ENCODE assay signal across 25 cellular contexts in the genomic region with DNA sequence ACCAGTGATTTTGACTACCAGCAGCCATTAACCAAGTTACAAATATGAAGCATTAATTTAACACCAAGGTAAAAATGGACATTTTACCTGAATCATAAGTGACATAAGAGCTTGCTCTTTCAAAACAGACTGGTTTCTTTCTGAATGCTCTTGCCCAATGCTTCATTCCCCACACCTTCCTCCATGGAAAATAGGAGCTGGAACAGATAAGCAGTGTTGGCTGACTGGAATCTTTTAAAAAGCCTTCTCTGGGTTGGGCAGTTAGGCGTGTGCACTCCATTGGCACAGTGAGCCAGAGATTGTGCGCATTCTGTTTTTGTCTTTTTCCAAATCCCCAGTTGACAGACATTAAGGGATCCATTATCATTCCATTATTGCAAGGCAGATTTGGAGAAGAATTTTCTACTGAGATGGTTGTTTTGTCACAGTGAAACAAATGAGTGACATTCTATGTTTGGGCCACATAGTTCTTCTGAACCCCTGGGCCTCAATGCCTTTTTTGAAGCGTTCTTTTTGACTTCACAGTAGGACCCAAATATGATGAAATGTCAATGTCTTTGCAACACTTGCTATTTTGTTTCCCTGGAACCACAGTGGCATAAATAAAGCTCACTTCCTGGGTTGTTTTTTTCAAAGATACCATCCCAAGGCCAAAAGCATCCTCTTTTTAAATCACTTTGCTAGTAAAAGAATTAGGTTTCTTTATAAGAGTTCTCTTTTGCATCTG. TPM values are rescaled to one million over a fixed set of nuclear protein-coding genes. Genes with fewer than 3 reads are reported as not detected.
DNase-seq lines count a peak whose midpoint lies in the region; ATAC-seq and TF ChIP-seq lines count a peak whose summit lies in the region.
"Had no signal": no experiment of that assay in that cellular context is flagged by ENCODE, and none has a peak within 500 bp of the region (broad histone marks: within the 10 kb centered on the region; RNA-seq: fewer than 3 reads in every experiment).

No MANE protein-coding gene starts in this region.

- peak overlapping the region in 1 of 2 donors; percentile 69 for H3K4me3 Mint-ChIP-seq in CD14-positive monocyte
- H3K4me3 Mint-ChIP-seq in brain: no peak overlapping the region

- no peaks in the 10 kb centered on the region for H3K9me3 ChIP-seq in left lung
- H3K9me3 ChIP-seq: esophagus muscularis mucosa, pancreas, SJSA1 had no signal

- peak; percentile 14 for ATAC-seq in left lung
- ATAC-seq: GM12878; HCT116; naive thymus-derived CD4-positive, alpha-beta T cell; pancreas had no signal

- no peak overlapping the region for H3K4me3 ChIP-seq in left lung
- H3K4me3 ChIP-seq: esophagus muscularis mucosa, GM12878, lung, pancreas, SJSA1 had no signal

- H3K27me3 Mint-ChIP-seq in CD14-positive monocyte (ENCODE audit: low read depth in 3 of 3) (peaks cover 0 to 2% (median 0%) of the 10 kb centered on the region in 3 donors), brain (no peaks in the 10 kb centered on the region)
- H3K27me3 Mint-ChIP-seq: naive thymus-derived CD4-positive, alpha-beta T cell had no signal

- H3K27ac Mint-ChIP-seq in CD14-positive monocyte (peak overlapping the region; percentile 92 to 98 (median 97)), brain (peak overlapping the region in 3 of 5 experiments; percentile 15 to 80 (median 35))

- H3K4me1 Mint-ChIP-seq in CD14-positive monocyte (peaks cover 56% of the 10 kb centered on the region), brain (peaks cover 32% of the 10 kb centered on the region)

- DNase-seq in NOMO-1 treated with DMSO at 0.1 percent for 48 hours (lab: John Stamatoyannopoulos, UW; ENCODE audit: unreplicated experiment) (peak; percentile 51), NOMO-1 treated with dmso at 0.1 percent for 144 hours (lab: John Stamatoyannopoulos, UW; ENCODE audit: unreplicated experiment) (no peak), CD14-positive monocyte (ENCODE audit: low spot score) (no peak), left lung (no peak), NCI-H524 treated with DMSO at 0.1 percent for 48 hours (lab: John Stamatoyannopoulos, UW) (no peak), HuH-7 (ENCODE audit: low spot score) (no peak)
- no peak for DNase-seq in stimulated activated CD4-positive, alpha-beta T cell treated with anti-CD3 and anti-CD28 coated beads, Interleukin-2, amount 100 ng/mL, for 48 hours
- DNase-seq: 8988T; activated CD4-positive, CD25-positive, alpha-beta regulatory T cell; activated naive CD4-positive, alpha-beta T cell treated with anti-CD3 and anti-CD28 coated beads, Interleukin-2, amount 50 U/mL, for 16 hours; GDM1; glutamatergic neuron; naive thymus-derived CD4-positive, alpha-beta T cell; NCI-H1092 treated with DMSO at 0.1 percent for 48 hours; NCI-H2081 treated with DMSO at 0.1 percent for 48 hours; NCI-H524; pancreas; substantia nigra had no signal

- H3K4me1 ChIP-seq in left lung: peaks cover 9 to 35% of the 10 kb centered on the region in 2 donors
- H3K4me1 ChIP-seq: SJSA1 had no signal

- H3K27ac ChIP-seq in left lung: peak overlapping the region; percentile 4 to 55
- H3K27ac ChIP-seq: KMS-11, pancreas, SJSA1 had no signal

- H3K27me3 ChIP-seq in left lung: no peaks in the 10 kb centered on the region
- H3K27me3 ChIP-seq: esophagus muscularis mucosa, pancreas, SJSA1 had no signal

- intact Hi-C loops in CD14-positive monocyte (cut with micrococcal nuclease): no loop called here
- intact Hi-C loops in left lung (cut with DNase I): no loop called here

- TF ChIP-seq CTCF in CD14-positive monocyte (IDR thresholded peaks at IDR 0.05): no peak
- TF ChIP-seq CTCF in brain (conservative IDR thresholded peaks at IDR 0.05): no peak
- no peak for TF ChIP-seq CTCF in left lung (IDR thresholded peaks at IDR 0.05)

- no peaks in the 10 kb centered on the region for H3K36me3 ChIP-seq in left lung
- H3K36me3 ChIP-seq: pancreas, SJSA1 had no signal

- H3K36me3 Mint-ChIP-seq in CD14-positive monocyte (peaks cover 18 to 23% of the 10 kb centered on the region in 2 donors), brain (peaks cover 47% of the 10 kb centered on the region)

- H3K9me3 Mint-ChIP-seq in CD14-positive monocyte (peaks cover 0 to 3% (median 0%) of the 10 kb centered on the region in 7 donors), brain (peaks cover 6 to 15% (median 7%) of the 10 kb centered on the region in 5 experiments)

RNA-seq across cellular contexts. Expression of gene LRRC8B, which starts 32.2 kb away (rescaled TPM):
- polyA plus RNA-seq in CD14-positive monocyte: 1 to 10 TPM; 4.5 to 7.9 TPM
- 7.0 TPM for polyA plus RNA-seq in brain (ENCODE audit: insufficient read depth, low read depth, low replicate concordance)
- total RNA-seq in left lung: 10 to 100 TPM; 20.9 to 22.5 TPM
